Comparison of ENCODE assay signal across 22 cellular contexts in genomic region chr10:123782549-123782948, GRCh38.
"Had no signal": no experiment of that assay in that cellular context is flagged by ENCODE, and none has a peak within 500 bp of the region (broad histone marks: within the 10 kb centered on the region; RNA-seq: fewer than 3 reads in every experiment).

No MANE protein-coding gene starts in this region.

- H3K4me3 Mint-ChIP-seq: activated CD4-positive, alpha-beta memory T cell treated with anti-CD3 and anti-CD28 coated beads for 36 hours; activated CD8-positive, alpha-beta memory T cell treated with anti-CD3 and anti-CD28 coated beads, Interleukin-2, amount 10 ng/mL, durations not matched to agents 7 days and 5 days; activated T-helper 1 cell treated with anti-CD3 and anti-CD28 coated beads, Interleukin-12 subunit alpha, Interleukin-12 subunit beta, Interleukin-2, Interleukin-4 antibody, amounts not matched to agents 30 ng/mL and 10 ng/mL and 1 ng/mL, durations not matched to agents 14 hours and 24 hours and 36 hours; brain; nephron progenitor cell had no signal

- ATAC-seq: activated CD8-positive, alpha-beta memory T cell treated with anti-CD3 and anti-CD28 coated beads, Interleukin-2, amount 10 ng/mL, durations not matched to agents 7 days and 5 days; activated naive CD4-positive, alpha-beta T cell treated with anti-CD3 and anti-CD28 coated beads, Interleukin-2, amount 50 U/mL, for 72 hours; lower lobe of right lung; mucosa of descending colon; sciatic nerve had no signal

- H3K27ac Mint-ChIP-seq: activated CD4-positive, alpha-beta memory T cell treated with anti-CD3 and anti-CD28 coated beads for 36 hours; activated CD8-positive, alpha-beta memory T cell treated with anti-CD3 and anti-CD28 coated beads, Interleukin-2, amount 10 ng/mL, durations not matched to agents 7 days and 5 days; activated naive CD4-positive, alpha-beta T cell treated with anti-CD3 and anti-CD28 coated beads, Interleukin-2, amount 50 U/mL, for 72 hours; activated T-helper 1 cell treated with anti-CD3 and anti-CD28 coated beads, Interleukin-12 subunit alpha, Interleukin-12 subunit beta, Interleukin-2, Interleukin-4 antibody, amounts not matched to agents 30 ng/mL and 10 ng/mL and 1 ng/mL, durations not matched to agents 14 hours and 24 hours and 36 hours; nephron progenitor cell had no signal

- H3K4me1 Mint-ChIP-seq: activated CD8-positive, alpha-beta memory T cell treated with anti-CD3 and anti-CD28 coated beads, Interleukin-2, amount 10 ng/mL, durations not matched to agents 7 days and 5 days; nephron progenitor cell had no signal

- H3K36me3 Mint-ChIP-seq: activated CD4-positive, alpha-beta memory T cell treated with anti-CD3 and anti-CD28 coated beads for 36 hours; activated CD8-positive, alpha-beta memory T cell treated with anti-CD3 and anti-CD28 coated beads, Interleukin-2, amount 10 ng/mL, durations not matched to agents 7 days and 5 days; activated naive CD4-positive, alpha-beta T cell treated with anti-CD3 and anti-CD28 coated beads, Interleukin-2, amount 50 U/mL, for 72 hours; brain had no signal

- DNase-seq: activated CD4-positive, alpha-beta memory T cell treated with anti-CD3 and anti-CD28 coated beads for 36 hours; activated CD4-positive, alpha-beta T cell treated with anti-CD3 and anti-CD28 coated beads for 4 hours; activated CD4-positive, CD25-positive, alpha-beta regulatory T cell; activated CD8-positive, alpha-beta memory T cell treated with anti-CD3 and anti-CD28 coated beads, Interleukin-2, amount 10 ng/mL, durations not matched to agents 7 days and 5 days; aorta; central memory CD4-positive, alpha-beta T cell; effector memory CD4-positive, alpha-beta T cell; foreskin fibroblast; heart right ventricle; kidney; lower lobe of right lung; mesendoderm; mucosa of descending colon; nephron progenitor cell; nucleus accumbens; stimulated activated CD4-positive, alpha-beta T cell treated with anti-CD3 and anti-CD28 coated beads, Interleukin-2, amount 100 ng/mL, for 48 hours; stimulated activated naive CD4-positive, alpha-beta T cell treated with Interleukin-2 at 50 U/mL for 16 hours; T1000 had no signal

- H3K27ac ChIP-seq: heart right ventricle, lower lobe of right lung had no signal

- H3K36me3 ChIP-seq: heart right ventricle, lower lobe of right lung had no signal

- H3K9me3 Mint-ChIP-seq: activated CD4-positive, alpha-beta memory T cell treated with anti-CD3 and anti-CD28 coated beads for 36 hours; activated naive CD4-positive, alpha-beta T cell treated with anti-CD3 and anti-CD28 coated beads, Interleukin-2, amount 50 U/mL, for 72 hours; activated T-helper 1 cell treated with anti-CD3 and anti-CD28 coated beads, Interleukin-12 subunit alpha, Interleukin-12 subunit beta, Interleukin-2, Interleukin-4 antibody, amounts not matched to agents 30 ng/mL and 10 ng/mL and 1 ng/mL, durations not matched to agents 14 hours and 24 hours and 36 hours; brain; nephron progenitor cell had no signal

- H3K9me3 ChIP-seq: heart right ventricle, lower lobe of right lung, mucosa of descending colon had no signal

- H3K4me1 ChIP-seq: lower lobe of right lung had no signal

- H3K4me3 ChIP-seq: heart right ventricle, lower lobe of right lung, mucosa of descending colon had no signal
